34 cellular contexts compared by ENCODE assay signal in genomic region chr1:7190261-7190660, GRCh38.
"Had no signal": no experiment of that assay in that cellular context is flagged by ENCODE, and none has a peak within 500 bp of the region (broad histone marks: within the 10 kb centered on the region; RNA-seq: fewer than 3 reads in every experiment).

No MANE protein-coding gene starts in this region.

- H3K9me3 ChIP-seq: adrenal gland, ascending aorta, body of pancreas, breast epithelium had no signal

- ATAC-seq: activated naive CD4-positive, alpha-beta T cell treated with anti-CD3 and anti-CD28 coated beads, Interleukin-2, amount 50 U/mL, for 72 hours; activated naive CD8-positive, alpha-beta T cell treated with anti-CD3 and anti-CD28 coated beads, Interleukin-2, amount 50 U/mL, for 24 hours; activated T-cell treated with anti-CD3 and anti-CD28 coated beads, Interleukin-2, amount 50 U/mL, for 4 hours; activated T-cell treated with anti-CD3 and anti-CD28 coated beads, Interleukin-2, amount 50 U/mL, for 72 hours; activated T-helper 17 cell treated with anti-CD3 and anti-CD28 coated beads, Interleukin-2, amount 50 U/mL, for 72 hours; body of pancreas had no signal

- H3K36me3 ChIP-seq: adrenal gland, ascending aorta, brain microvascular endothelial cell, breast epithelium, cardiac muscle cell had no signal

- FAIRE-seq: astrocyte, bronchial epithelial cell had no signal

- H3K27me3 ChIP-seq: adrenal gland, ascending aorta, body of pancreas, breast epithelium had no signal

- H3K27ac ChIP-seq: adrenal gland, ascending aorta, body of pancreas, brain microvascular endothelial cell, breast epithelium, cardiac muscle cell had no signal

- H3K4me1 ChIP-seq: ascending aorta, body of pancreas, breast epithelium had no signal

- DNase-seq: activated effector memory CD4-positive, alpha-beta T cell treated with anti-CD3 and anti-CD28 coated beads, Interleukin-2, amount 50 U/mL, for 16 hours; activated effector memory CD4-positive, alpha-beta T cell treated with Interleukin-2 at 50 U/mL for 16 hours; activated gamma-delta T cell; activated gamma-delta T cell treated with Interleukin-2 at 50 U/mL for 16 hours; activated naive CD4-positive, alpha-beta T cell; activated naive CD4-positive, alpha-beta T cell treated with anti-CD3 and anti-CD28 coated beads for 36 hours; activated naive CD4-positive, alpha-beta T cell treated with anti-CD3 and anti-CD28 coated beads, Interleukin-2, amount 10 ng/mL, durations not matched to agents 7 days and 5 days; activated naive CD4-positive, alpha-beta T cell treated with anti-CD3 and anti-CD28 coated beads, Interleukin-2, amount 50 U/mL, for 16 hours; activated naive CD4-positive, alpha-beta T cell treated with Interleukin-2 at 50 U/mL for 16 hours; activated naive CD8-positive, alpha-beta T cell treated with anti-CD3 and anti-CD28 coated beads for 36 hours; activated naive CD8-positive, alpha-beta T cell treated with anti-CD3 and anti-CD28 coated beads, Interleukin-2, amount 10 ng/mL, durations not matched to agents 7 days and 5 days; activated naive CD8-positive, alpha-beta T cell treated with anti-CD3 and anti-CD28 coated beads, Interleukin-2, amount 50 U/mL, for 24 hours; activated T-cell treated with anti-CD3 and anti-CD28 coated beads, Interleukin-2, amount 50 U/mL, for 1 hour; activated T-cell treated with anti-CD3 and anti-CD28 coated beads, Interleukin-2, amount 50 U/mL, for 24 hours; activated T-cell treated with anti-CD3 and anti-CD28 coated beads, Interleukin-2, amount 50 U/mL, for 4 hours; activated T-cell treated with anti-CD3 and anti-CD28 coated beads, Interleukin-2, amount 50 U/mL, for 48 hours; activated T-cell treated with anti-CD3 and anti-CD28 coated beads, Interleukin-2, amount 50 U/mL, for 72 hours; adrenal gland; amniotic stem cell; amygdala; anterior cingulate cortex; aorta; body of pancreas; brain microvascular endothelial cell; caudate nucleus; central memory CD4-positive, alpha-beta T cell; cerebellar nuclear complex had no signal

- H3K4me3 ChIP-seq: adrenal gland, ascending aorta, body of pancreas, breast epithelium, cardiac muscle cell had no signal
